In genomic region chr16:66751135-66751991, GRCh38 we compare ENCODE assay signal across 8 cellular contexts.
A peak's percentile ranks its signal among the peaks of the same experiment; 100 is the strongest.
DNase-seq lines count a peak whose midpoint lies in the region; ATAC-seq and TF ChIP-seq lines count a peak whose summit lies in the region.

TSS of gene DYNC1LI2 (minus strand) at chr16:66751609. CDS start at chr16:66751591, 18 bp downstream.

- CTCF ChIA-PET in AG04449 (lab: Yijun Ruan, JAX) = interaction anchor here (0.6 to 20.6 kb wide), 53 partner anchors 11 to 355 kb away, joined by 3 to 501 read pairs (median 4); partner anchors contain the start of gene NAE1

- H3K27ac ChIP-seq in cingulate gyrus (ENCODE audit: low read depth, low read length) = peak within 1 kb of the TSS; percentile 90

- POLR2A ChIA-PET in AG04449 (lab: Yijun Ruan, JAX) = interaction anchor here (0.6 to 1.6 kb wide), 3 partner anchors 10 to 198 kb away, joined by 3 to 11 read pairs (median 3); no protein-coding TSS in a partner anchor

- DNase-seq in AG04449 (ENCODE audit: low read depth, low spot score) (no peak), NCI-H2227 treated with DMSO at 0.1 percent for 48 hours (lab: John Stamatoyannopoulos, UW) (peak; percentile 43), kidney tubule cell (ENCODE audit: low spot score) (peak; percentile 80)
- DNase-seq in activated CD4-positive, alpha-beta T cell treated with anti-CD3 and anti-CD28 coated beads for 4 hours = peak; percentile 79 to 84
- peak; percentile 59 to 72 (median 66) for DNase-seq in stimulated activated CD4-positive, alpha-beta T cell treated with anti-CD3 and anti-CD28 coated beads, Interleukin-1b, Interleukin-23, amount 100 ng/mL, for 24 hours (ENCODE audit: low read depth in 4 of 4, low spot score in 1 of 4)

- TF ChIP-seq CTCF in AG04449 (IDR thresholded peaks at IDR 0.05; ENCODE audit: insufficient read depth, low read length, missing control alignments) = peak; percentile 74

- H3K4me3 ChIP-seq in AG04449 (ENCODE audit: low read depth, low read length) = peak within 1 kb of the TSS; percentile 93

- ATAC-seq in GM18520 (IDR thresholded peaks at IDR 0.05; ENCODE audit: unreplicated experiment) (peak; percentile 80), HG03045 (IDR thresholded peaks at IDR 0.05; ENCODE audit: unreplicated experiment) (peak; percentile 85)
